Comparison of ENCODE assay signal across 8 cellular contexts in genomic region chr20:62804632-62805364, GRCh38. TPM values are rescaled to one million over a fixed set of nuclear protein-coding genes. Genes with fewer than 3 reads are reported as not detected.
DNase-seq lines count a peak whose midpoint lies in the region; ATAC-seq, FAIRE-seq and TF ChIP-seq lines count a peak whose summit lies in the region.

A gene with protein sequence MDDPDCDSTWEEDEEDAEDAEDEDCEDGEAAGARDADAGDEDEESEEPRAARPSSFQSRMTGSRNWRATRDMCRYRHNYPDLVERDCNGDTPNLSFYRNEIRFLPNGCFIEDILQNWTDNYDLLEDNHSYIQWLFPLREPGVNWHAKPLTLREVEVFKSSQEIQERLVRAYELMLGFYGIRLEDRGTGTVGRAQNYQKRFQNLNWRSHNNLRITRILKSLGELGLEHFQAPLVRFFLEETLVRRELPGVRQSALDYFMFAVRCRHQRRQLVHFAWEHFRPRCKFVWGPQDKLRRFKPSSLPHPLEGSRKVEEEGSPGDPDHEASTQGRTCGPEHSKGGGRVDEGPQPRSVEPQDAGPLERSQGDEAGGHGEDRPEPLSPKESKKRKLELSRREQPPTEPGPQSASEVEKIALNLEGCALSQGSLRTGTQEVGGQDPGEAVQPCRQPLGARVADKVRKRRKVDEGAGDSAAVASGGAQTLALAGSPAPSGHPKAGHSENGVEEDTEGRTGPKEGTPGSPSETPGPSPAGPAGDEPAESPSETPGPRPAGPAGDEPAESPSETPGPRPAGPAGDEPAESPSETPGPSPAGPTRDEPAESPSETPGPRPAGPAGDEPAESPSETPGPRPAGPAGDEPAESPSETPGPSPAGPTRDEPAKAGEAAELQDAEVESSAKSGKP (plus strand): TSS chr20:62804835. CDS start chr20:62804860, 25 bp downstream.

- TF ChIP-seq CTCF in WI38 (IDR thresholded peaks at IDR 0.05; ENCODE audit: low read depth, low read length) (no peak), bronchial epithelial cell (IDR thresholded peaks at IDR 0.05; ENCODE audit: insufficient read depth, low read length, severe bottlenecking) (no peak)

- peaks cover 17% of the 10 kb centered on the region for H3K36me3 ChIP-seq in bronchial epithelial cell (ENCODE audit: control insufficient read depth, insufficient read depth, low read length)

- DNase-seq in SIG-M5 treated with dmso at 0.1 percent for 504 hours (lab: John Stamatoyannopoulos, UW; ENCODE audit: unreplicated experiment) (peak; percentile 56), SIG-M5 (lab: John Stamatoyannopoulos, UW) (no peak), Kasumi-1 (lab: John Stamatoyannopoulos, UW) (peak; percentile 17 to 57), bronchial epithelial cell (ENCODE audit: low read depth) (no peak), iris pigment epithelial cell (ENCODE audit: low read depth) (peak; percentile 54)
- DNase-seq in stimulated activated CD4-positive, alpha-beta T cell treated with anti-CD3 and anti-CD28 coated beads, Interleukin-15, amount 100 ng/mL, for 1 hour (ENCODE audit: low read depth in 1 of 2, low spot score in 1 of 2): peak; percentile 49 to 64

- peak within 1 kb of the TSS; percentile 78 for H3K4me3 ChIP-seq in WI38 (ENCODE audit: low read depth, low read length)
- H3K4me3 ChIP-seq in bronchial epithelial cell (ENCODE audit: low read depth, low read length): peak within 1 kb of the TSS; percentile 87

- H3K27me3 ChIP-seq in bronchial epithelial cell (ENCODE audit: control insufficient read depth, insufficient read depth, low read length): no peaks in the 10 kb centered on the region

- FAIRE-seq in bronchial epithelial cell (lab: Jason Lieb, UNC): no peak

- ATAC-seq in HG02884 (IDR thresholded peaks at IDR 0.05; ENCODE audit: unreplicated experiment): no peak

RNA-seq across cellular contexts. Expression of the gene that starts here (rescaled TPM):
- 16.1 and 17.8 TPM in 2 replicates for total RNA-seq in bronchial epithelial cell

Comparison
In these comparisons a context has a peak if more than half of its experiments do, and no peak if none do; other contexts are left out.
1. DNase-seq: peak in SIG-M5 treated with dmso at 0.1 percent for 504 hours (single experiment), Kasumi-1 (2 of 2), iris pigment epithelial cell (single experiment) and stimulated activated CD4-positive, alpha-beta T cell treated with anti-CD3 and anti-CD28 coated beads, Interleukin-15, amount 100 ng/mL, for 1 hour (2 of 2); none in SIG-M5 (single experiment) and bronchial epithelial cell (single experiment).